In genomic region chr17:81636505-81637288, GRCh38 we compare ENCODE assay signal across 8 cellular contexts. TPM values are rescaled to one million over a fixed set of nuclear protein-coding genes. Genes with fewer than 3 reads are reported as not detected.
DNase-seq lines count a peak whose midpoint lies in the region; ATAC-seq and TF ChIP-seq lines count a peak whose summit lies in the region.

Gene NPLOC4 (minus strand): TSS chr17:81637112. CDS start chr17:81636930, 182 bp downstream.
Gene TSPAN10 (plus strand): TSS chr17:81637196. CDS start chr17:81642413, 5,217 bp downstream.

- peak; percentile 86 for TF ChIP-seq POLR2A in GM19193 (IDR thresholded peaks at IDR 0.05; ENCODE audit: extremely low read depth, insufficient read depth, insufficient read length)

- intact Hi-C loops in lower lobe of right lung (cut with DNase I), result no loop called here

- H3K4me1 ChIP-seq in lower lobe of right lung, result peaks cover 32% of the 10 kb centered on the region

- peak within 1 kb of the TSS; percentile 74 for H3K4me3 ChIP-seq in lower lobe of right lung

- peak within 1 kb of the TSS; percentile 91 for H3K27ac ChIP-seq in lower lobe of right lung

- POLR2A ChIA-PET in activated CD4-positive, alpha-beta memory T cell treated with anti-CD3 and anti-CD28 coated beads, Interleukin-2, amount 10 ng/mL, durations not matched to agents 7 days and 5 days (lab: Charles Lee), result interaction anchor here (1.1 to 3.5 kb wide), 8 partner anchors 12 to 66 kb away, joined by 4 to 26 read pairs (median 5); partner anchors contain the start of genes ARL16, CCDC137, HGS and MRPL12

- H3K9me3 Mint-ChIP-seq in activated CD4-positive, alpha-beta memory T cell treated with anti-CD3 and anti-CD28 coated beads, Interleukin-2, amount 10 ng/mL, durations not matched to agents 7 days and 5 days, result no peaks in the 10 kb centered on the region

- no peak for TF ChIP-seq CTCF in lower lobe of right lung (IDR thresholded peaks at IDR 0.05)

- H3K36me3 Mint-ChIP-seq in activated CD4-positive, alpha-beta memory T cell treated with anti-CD3 and anti-CD28 coated beads, Interleukin-2, amount 10 ng/mL, durations not matched to agents 7 days and 5 days (ENCODE audit: low read depth), result peaks cover 12% of the 10 kb centered on the region

- no peaks in the 10 kb centered on the region for H3K36me3 ChIP-seq in lower lobe of right lung

- H3K27me3 ChIP-seq in lower lobe of right lung (ENCODE audit: low read depth), result no peaks in the 10 kb centered on the region

- no peaks in the 10 kb centered on the region for H3K27me3 Mint-ChIP-seq in activated CD4-positive, alpha-beta memory T cell treated with anti-CD3 and anti-CD28 coated beads, Interleukin-2, amount 10 ng/mL, durations not matched to agents 7 days and 5 days

- DNase-seq in Ammon's horn (ENCODE audit: low spot score) (peak; percentile 79), NCI-H748 (lab: John Stamatoyannopoulos, UW; ENCODE audit: unreplicated experiment) (peak; percentile 83), ecto neural progenitor cell (ENCODE audit: low spot score) (peak; percentile 98), lower lobe of right lung (peak; percentile 88)
- peak; percentile 81 for DNase-seq in activated CD4-positive, alpha-beta memory T cell treated with anti-CD3 and anti-CD28 coated beads, Interleukin-2, amount 10 ng/mL, durations not matched to agents 7 days and 5 days
- peak; percentile 65 to 87 (median 75) for DNase-seq in stimulated activated CD4-positive, alpha-beta T cell treated with anti-CD3 and anti-CD28 coated beads, TNF-alpha, amount 100 ng/mL, for 1 hour (ENCODE audit: low read depth in 3 of 3, low spot score in 1 of 3)

- ATAC-seq in HG03469 (IDR thresholded peaks at IDR 0.05; ENCODE audit: unreplicated experiment) (peak; percentile 64), lower lobe of right lung (peak; percentile 90 to 96)

- peak within 1 kb of the TSS; percentile 98 for H3K4me3 Mint-ChIP-seq in activated CD4-positive, alpha-beta memory T cell treated with anti-CD3 and anti-CD28 coated beads, Interleukin-2, amount 10 ng/mL, durations not matched to agents 7 days and 5 days

- H3K9me3 ChIP-seq in lower lobe of right lung, result no peaks in the 10 kb centered on the region

- peak within 1 kb of the TSS; percentile 83 for H3K27ac Mint-ChIP-seq in activated CD4-positive, alpha-beta memory T cell treated with anti-CD3 and anti-CD28 coated beads, Interleukin-2, amount 10 ng/mL, durations not matched to agents 7 days and 5 days

- peaks cover 23% of the 10 kb centered on the region for H3K4me1 Mint-ChIP-seq in activated CD4-positive, alpha-beta memory T cell treated with anti-CD3 and anti-CD28 coated beads, Interleukin-2, amount 10 ng/mL, durations not matched to agents 7 days and 5 days

- CTCF ChIA-PET in activated CD4-positive, alpha-beta memory T cell treated with anti-CD3 and anti-CD28 coated beads, Interleukin-2, amount 10 ng/mL, durations not matched to agents 7 days and 5 days (lab: Charles Lee), result interaction anchor here (1.0 kb wide), 1 partner anchor 36 kb away, joined by 4 read pairs; no protein-coding TSS in a partner anchor

RNA-seq across cellular contexts. Expression of gene NPLOC4, which starts in this region (rescaled TPM):
- total RNA-seq in activated CD4-positive, alpha-beta memory T cell treated with anti-CD3 and anti-CD28 coated beads, Interleukin-2, amount 10 ng/mL, durations not matched to agents 7 days and 5 days, result 10 to 100 TPM; 84.6 to 89.0 TPM
- total RNA-seq in lower lobe of right lung, result 69.6 TPM

RNA-seq across cellular contexts. Expression of gene TSPAN10, which starts in this region (rescaled TPM):
- total RNA-seq in activated CD4-positive, alpha-beta memory T cell treated with anti-CD3 and anti-CD28 coated beads, Interleukin-2, amount 10 ng/mL, durations not matched to agents 7 days and 5 days, result under 1 TPM; 0.38 to 0.43 TPM
- total RNA-seq in lower lobe of right lung, result 1.1 TPM

Comparison
In these comparisons a context has a peak if more than half of its experiments do, and no peak if none do; other contexts are left out.
1. Peak in every context shown above with its lines: DNase-seq, ATAC-seq, H3K4me3 ChIP-seq and H3K27ac ChIP-seq.